8 cellular contexts compared by ENCODE assay signal in the genomic region with DNA sequence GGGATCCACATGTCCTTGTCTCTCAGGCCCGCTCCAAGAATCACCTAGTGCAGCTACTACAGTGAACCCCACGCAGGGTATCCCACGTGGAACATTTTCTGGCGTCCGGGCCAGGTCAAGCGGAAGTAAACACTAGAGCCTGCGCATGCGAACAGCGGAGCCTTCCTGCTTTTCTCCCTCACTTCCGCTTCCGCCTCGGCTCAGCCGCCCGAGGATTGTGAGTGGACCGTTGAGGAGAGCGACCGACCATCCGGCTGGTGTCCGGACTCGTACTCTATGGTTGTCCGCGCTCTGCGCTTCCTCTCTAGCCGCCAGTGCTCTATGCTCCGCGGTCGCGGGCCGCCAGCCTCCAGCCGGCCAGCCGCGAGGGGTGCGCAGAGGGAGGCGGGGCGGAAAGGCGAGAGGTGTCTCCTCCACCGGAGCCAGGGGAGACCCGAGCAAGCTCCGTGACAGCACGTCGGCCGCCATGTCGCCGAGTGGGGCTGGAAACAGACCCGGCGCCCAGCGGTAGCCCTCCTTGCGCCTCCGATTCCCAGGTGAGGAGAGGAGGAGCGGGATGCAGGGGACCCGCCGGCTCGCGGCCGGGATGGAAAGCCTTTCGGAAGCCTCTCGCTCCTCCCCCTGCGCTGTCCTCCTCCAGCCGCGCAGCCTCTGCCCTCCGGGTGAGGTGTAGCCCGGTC. TPM values are rescaled to one million over a fixed set of nuclear protein-coding genes. Genes with fewer than 3 reads are reported as not detected.
DNase-seq lines count a peak whose midpoint lies in the region; ATAC-seq, FAIRE-seq and TF ChIP-seq lines count a peak whose summit lies in the region.

TSS of gene CNST (plus strand) at position 329 of the 680 bp plus-strand sequence. CDS start 25,107 bp downstream, outside the sequence.
A gene with protein sequence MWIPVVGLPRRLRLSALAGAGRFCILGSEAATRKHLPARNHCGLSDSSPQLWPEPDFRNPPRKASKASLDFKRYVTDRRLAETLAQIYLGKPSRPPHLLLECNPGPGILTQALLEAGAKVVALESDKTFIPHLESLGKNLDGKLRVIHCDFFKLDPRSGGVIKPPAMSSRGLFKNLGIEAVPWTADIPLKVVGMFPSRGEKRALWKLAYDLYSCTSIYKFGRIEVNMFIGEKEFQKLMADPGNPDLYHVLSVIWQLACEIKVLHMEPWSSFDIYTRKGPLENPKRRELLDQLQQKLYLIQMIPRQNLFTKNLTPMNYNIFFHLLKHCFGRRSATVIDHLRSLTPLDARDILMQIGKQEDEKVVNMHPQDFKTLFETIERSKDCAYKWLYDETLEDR (minus strand): TSS at position 134 of the 680 bp plus-strand sequence. CDS start 123 bp downstream, at position 11.

- no peaks in the 10 kb centered on the region for H3K9me3 Mint-ChIP-seq in chondrocyte (ENCODE audit: low read depth)

- H3K4me3 ChIP-seq in kidney (ENCODE audit: low read length in 2 of 2) = peak within 1 kb of the TSS; percentile 97 to 99

- H3K27ac Mint-ChIP-seq in chondrocyte (ENCODE audit: unreplicated experiment) = peak within 1 kb of the TSS; percentile 91

- ATAC-seq in GM19043 (IDR thresholded peaks at IDR 0.05; ENCODE audit: low read depth, unreplicated experiment) (peak; percentile 90), HG03378 (IDR thresholded peaks at IDR 0.05; ENCODE audit: unreplicated experiment) (peak; percentile 94)

- H3K27me3 Mint-ChIP-seq in chondrocyte (ENCODE audit: low read depth) = no peaks in the 10 kb centered on the region

- H3K36me3 ChIP-seq in kidney (ENCODE audit: control insufficient read depth in 1 of 2, insufficient read depth in 2 of 2, low read length in 2 of 2) = no peaks in the 10 kb centered on the region

- peak within 1 kb of the TSS; percentile 89 to 95 for H3K9ac ChIP-seq in kidney (ENCODE audit: low read length in 2 of 2)

- intact Hi-C loops in kidney (cut with DNase I) = no loop called here

- TF ChIP-seq CTCF in chondrocyte (IDR thresholded peaks at IDR 0.05) (no peak), kidney (IDR thresholded peaks at IDR 0.05; ENCODE audit: borderline replicate concordance, extremely low read depth, insufficient read depth) (no peak)

- H3K4me1 Mint-ChIP-seq in chondrocyte (ENCODE audit: low read depth) = peaks cover 44% of the 10 kb centered on the region

- H3K4me1 ChIP-seq in kidney (ENCODE audit: control insufficient read depth in 1 of 2, insufficient read depth in 1 of 2, low read depth in 1 of 2, low read length in 2 of 2) = peaks cover 14 to 31% of the 10 kb centered on the region in 2 donors

- DNase-seq in AG20443 (ENCODE audit: low spot score) = peak; percentile 98
- DNase-seq in NCI-H460 (ENCODE audit: extremely low read depth, low read depth) = peak; percentile 99
- DNase-seq in activated CD4-positive, alpha-beta T cell treated with anti-CD3 and anti-CD28 coated beads for 24 hours (ENCODE audit: low read depth in 2 of 2) = peak; percentile 85 to 90
- peak; percentile 99 for DNase-seq in chondrocyte (ENCODE audit: low spot score)
- peak; percentile 99 for DNase-seq in kidney
- DNase-seq in stimulated activated CD4-positive, alpha-beta T cell treated with anti-CD3 and anti-CD28 coated beads, Interleukin-15, amount 100 ng/mL, for 24 hours = peak; percentile 96

- H3K27ac ChIP-seq in kidney (ENCODE audit: low read depth in 2 of 2, low read length in 2 of 2) = peak within 1 kb of the TSS; percentile 93 to 96

- FAIRE-seq in kidney (lab: Jason Lieb, UNC) = peak; percentile 91

- no peaks in the 10 kb centered on the region for H3K9me3 ChIP-seq in kidney (ENCODE audit: control insufficient read depth in 1 of 2, low read length in 2 of 2)

- peak within 1 kb of the TSS; percentile 96 for H3K4me3 Mint-ChIP-seq in chondrocyte (ENCODE audit: unreplicated experiment)

- no peaks in the 10 kb centered on the region for H3K36me3 Mint-ChIP-seq in chondrocyte (ENCODE audit: low read depth)

RNA-seq across cellular contexts. Expression of gene CNST, which starts in this region (rescaled TPM):
- 25.8 and 26.1 TPM in 2 replicates for total RNA-seq in NCI-H460 (2014; rRNA removed; shearing (Covaris generic))
- 10.5 and 15.7 TPM in 2 replicates for polyA plus RNA-seq in NCI-H460 (2014; cell fraction: nucleus; rRNA removed)
- total RNA-seq in chondrocyte (22.3 to 25.6 TPM (median 25.2 TPM) in 3 replicates), kidney (24.1 TPM)
- 5.6 TPM for polyA plus RNA-seq in kidney (ENCODE audit: insufficient read depth, low read depth, low replicate concordance)

RNA-seq across cellular contexts. Expression of the second gene that starts in this region (rescaled TPM):
- total RNA-seq in NCI-H460 (2014; rRNA removed; shearing (Covaris generic)) = 43.6 and 49.9 TPM in 2 replicates
- polyA plus RNA-seq in NCI-H460 (2014; cell fraction: nucleus; rRNA removed) = 29.5 and 36.1 TPM in 2 replicates
- total RNA-seq in chondrocyte (9.6 to 12.3 TPM (median 10.6 TPM) in 3 replicates), kidney (10.8 TPM)
- polyA plus RNA-seq in kidney (ENCODE audit: insufficient read depth, low read depth, low replicate concordance) = 14.7 TPM

Comparison
In these comparisons a context has a peak if more than half of its experiments do, and no peak if none do; other contexts are left out.
1. Peak in every context shown above with its lines: DNase-seq, ATAC-seq, H3K4me3 ChIP-seq and H3K27ac ChIP-seq.